In the genomic region with DNA sequence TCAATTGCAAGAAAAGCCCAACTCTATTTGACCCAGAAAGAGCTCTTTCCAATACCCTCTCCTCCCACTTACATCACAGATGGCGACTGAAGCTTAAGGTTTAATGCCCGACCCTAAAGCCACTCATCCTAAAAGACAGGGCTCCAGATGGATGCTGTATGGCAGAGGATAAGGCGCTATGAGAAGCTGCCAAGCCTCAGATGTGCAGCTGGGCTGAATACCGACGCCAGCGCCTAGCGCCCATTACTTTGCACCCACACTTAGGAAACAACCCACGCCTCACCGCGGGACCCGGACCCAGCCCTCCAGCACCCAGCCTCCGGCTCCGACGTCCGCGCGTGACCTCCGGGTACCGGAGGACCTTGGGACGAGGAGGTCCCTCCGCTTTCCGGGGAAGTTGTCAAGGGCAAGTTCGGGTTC, we compare ENCODE assay signal across 1 cellular context.
TF ChIP-seq lines count a peak whose summit lies in the region.

No MANE protein-coding gene starts in this region.

TF ChIP-seq in SK-N-SH, 30 proteins besides CTCF, POLR2A, EP300 and RAD21 (continued from another document):
- TF ChIP-seq, protein P1, sequence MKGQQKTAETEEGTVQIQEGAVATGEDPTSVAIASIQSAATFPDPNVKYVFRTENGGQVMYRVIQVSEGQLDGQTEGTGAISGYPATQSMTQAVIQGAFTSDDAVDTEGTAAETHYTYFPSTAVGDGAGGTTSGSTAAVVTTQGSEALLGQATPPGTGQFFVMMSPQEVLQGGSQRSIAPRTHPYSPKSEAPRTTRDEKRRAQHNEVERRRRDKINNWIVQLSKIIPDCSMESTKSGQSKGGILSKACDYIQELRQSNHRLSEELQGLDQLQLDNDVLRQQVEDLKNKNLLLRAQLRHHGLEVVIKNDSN (IDR thresholded peaks at IDR 0.05; ENCODE audit: borderline replicate concordance, low read depth) = no peak
